Comparison of ENCODE assay signal across 9 cellular contexts in the genomic region with DNA sequence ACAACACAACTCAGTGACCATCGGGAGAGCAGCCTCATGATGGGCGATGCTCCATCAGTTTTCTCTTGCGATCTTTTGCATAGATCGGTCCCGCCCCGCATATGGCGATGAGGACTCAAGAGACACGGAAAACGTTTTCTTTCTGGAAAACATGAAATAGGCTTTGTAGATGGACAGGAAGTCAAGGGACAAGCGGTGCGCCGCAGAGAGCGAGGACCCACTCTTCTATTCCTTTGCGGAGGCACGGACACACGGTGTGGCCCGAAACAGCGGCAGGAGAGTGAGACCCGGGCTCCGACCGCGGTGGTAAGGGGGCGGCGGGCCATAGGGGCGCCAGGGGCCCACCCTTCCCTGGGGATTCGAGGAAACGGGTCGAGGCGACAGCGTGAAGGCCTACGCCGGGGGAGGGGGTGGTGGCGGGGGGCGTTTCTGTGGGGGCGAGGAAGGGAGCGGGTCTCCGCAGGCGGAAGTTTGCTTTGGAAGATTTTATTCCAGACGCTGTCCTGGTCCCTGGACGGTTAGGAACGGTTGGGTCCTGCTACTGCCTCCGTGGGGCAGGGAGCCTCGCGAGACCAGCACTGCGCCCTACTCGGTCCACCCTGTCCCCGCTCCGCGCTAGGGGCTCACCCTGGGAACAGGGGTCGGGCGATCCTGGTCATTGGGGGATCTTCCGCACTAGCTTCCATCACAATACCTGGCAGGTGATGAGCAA. TPM values are rescaled to one million over a fixed set of nuclear protein-coding genes. Genes with fewer than 3 reads are reported as not detected.
A peak's percentile ranks its signal among the peaks of the same experiment; 100 is the strongest.
DNase-seq lines count a peak whose midpoint lies in the region; ATAC-seq, FAIRE-seq and TF ChIP-seq lines count a peak whose summit lies in the region.
"Had no signal": no experiment of that assay in that cellular context is flagged by ENCODE, and none has a peak within 500 bp of the region (broad histone marks: within the 10 kb centered on the region; RNA-seq: fewer than 3 reads in every experiment).

No MANE protein-coding gene starts in this region.

- peak overlapping the region; percentile 95 for H3K4me2 ChIP-seq in A549

- H3K4me3 ChIP-seq in A549 (peak overlapping the region; percentile 90), ascending aorta (peak overlapping the region; percentile 63 to 92)

- CTCF ChIA-PET in A549 (lab: Yijun Ruan, JAX), result interaction anchor here (0.6 to 2.1 kb wide), 4 partner anchors 11 to 363 kb away, joined by 3 to 6 read pairs (median 4); partner anchors contain the start of gene MRPL9

- H3K27ac Mint-ChIP-seq in stimulated activated naive CD8-positive, alpha-beta T cell treated with anti-CD3 and anti-CD28 coated beads, Interleukin-15, Interleukin-2, amounts not matched to agents 100 ng/mL and 50 ng/mL, for 24 hours, result peak overlapping the region; percentile 90

- no peaks in the 10 kb centered on the region for H3K36me3 Mint-ChIP-seq in stimulated activated naive CD8-positive, alpha-beta T cell treated with anti-CD3 and anti-CD28 coated beads, Interleukin-15, Interleukin-2, amounts not matched to agents 100 ng/mL and 50 ng/mL, for 24 hours (ENCODE audit: low read depth)

- H3K27me3 ChIP-seq in ascending aorta, result no peaks in the 10 kb centered on the region

- H3K27ac ChIP-seq in A549, result peak overlapping the region; percentile 65 to 82
- peak overlapping the region; percentile 20 to 56 for H3K27ac ChIP-seq in ascending aorta

- peaks cover 26% of the 10 kb centered on the region for H3K4me1 Mint-ChIP-seq in stimulated activated naive CD8-positive, alpha-beta T cell treated with anti-CD3 and anti-CD28 coated beads, Interleukin-15, Interleukin-2, amounts not matched to agents 100 ng/mL and 50 ng/mL, for 24 hours (ENCODE audit: low read depth)

- DNase-seq in A549 (ENCODE audit: low read depth in 1 of 2, low spot score in 1 of 2), result peak; percentile 22 to 74
- DNase-seq in NCI-H2107 treated with DMSO at 0.1 percent for 48 hours (lab: John Stamatoyannopoulos, UW; ENCODE audit: unreplicated experiment), result peak; percentile 22
- DNase-seq in ascending aorta (ENCODE audit: low spot score in 2 of 2), result no peak
- peak; percentile 71 for DNase-seq in islet precursor cell

- TF ChIP-seq CTCF in A549 (IDR thresholded peaks at IDR 0.05), result no peak
- TF ChIP-seq CTCF in ascending aorta (IDR thresholded peaks at IDR 0.05), result no peak

- no peak for FAIRE-seq in A549 (lab: Jason Lieb, UNC)

- intact Hi-C loops in ascending aorta (cut with DNase I), result no loop called here

- POLR2A ChIA-PET in A549 (lab: Yijun Ruan, JAX), result interaction anchor here (1.0 kb wide), 1 partner anchor 11 kb away, joined by 3 read pairs; no protein-coding TSS in a partner anchor

- no peaks in the 10 kb centered on the region for H3K9me3 Mint-ChIP-seq in stimulated activated naive CD8-positive, alpha-beta T cell treated with anti-CD3 and anti-CD28 coated beads, Interleukin-15, Interleukin-2, amounts not matched to agents 100 ng/mL and 50 ng/mL, for 24 hours

- H3K9me3 ChIP-seq in A549, result no peaks in the 10 kb centered on the region
- no peaks in the 10 kb centered on the region for H3K9me3 ChIP-seq in ascending aorta

- no peak for TF ChIP-seq POLR2A in A549 (IDR thresholded peaks at IDR 0.05; ENCODE audit: low read length)

- TF ChIP-seq RAD21 in A549 (conservative IDR thresholded peaks at IDR 0.05 in 1 of 2, IDR thresholded peaks at IDR 0.05 in 1 of 2), result no peak

- ATAC-seq in A549 (peak; percentile 60 to 63), GM18909 (IDR thresholded peaks at IDR 0.05; ENCODE audit: poor library complexity, unreplicated experiment) (peak; percentile 5), GM18870 (IDR thresholded peaks at IDR 0.05; ENCODE audit: unreplicated experiment) (no peak), HG02852 (IDR thresholded peaks at IDR 0.05; ENCODE audit: unreplicated experiment) (no peak)

- H3K4me1 ChIP-seq in A549, result 0 out of 3 replicates have a peak, but pooled peaks cover 4% of the 10 kb centered on the region
- no peaks in the 10 kb centered on the region for H3K4me1 ChIP-seq in ascending aorta

- H3K36me3 ChIP-seq in ascending aorta, result no peaks in the 10 kb centered on the region

- WGBS in A549 (ENCODE audit: missing lambda C conversion rate), result 1% methylated on average over 27 of the region's 52 CpGs

- no peak for TF ChIP-seq EP300 in A549 (IDR thresholded peaks at IDR 0.05)

- H3K4me3 Mint-ChIP-seq in stimulated activated naive CD8-positive, alpha-beta T cell treated with anti-CD3 and anti-CD28 coated beads, Interleukin-15, Interleukin-2, amounts not matched to agents 100 ng/mL and 50 ng/mL, for 24 hours, result peak overlapping the region; percentile 96

- no peaks in the 10 kb centered on the region for H3K27me3 Mint-ChIP-seq in stimulated activated naive CD8-positive, alpha-beta T cell treated with anti-CD3 and anti-CD28 coated beads, Interleukin-15, Interleukin-2, amounts not matched to agents 100 ng/mL and 50 ng/mL, for 24 hours

TF ChIP-seq in A549, 52 proteins besides CTCF, POLR2A, EP300 and RAD21:
- no peak for TF ChIP-seq CHD4 (IDR thresholded peaks at IDR 0.05; ENCODE audit: borderline replicate concordance)
- TF ChIP-seq, protein P1, sequence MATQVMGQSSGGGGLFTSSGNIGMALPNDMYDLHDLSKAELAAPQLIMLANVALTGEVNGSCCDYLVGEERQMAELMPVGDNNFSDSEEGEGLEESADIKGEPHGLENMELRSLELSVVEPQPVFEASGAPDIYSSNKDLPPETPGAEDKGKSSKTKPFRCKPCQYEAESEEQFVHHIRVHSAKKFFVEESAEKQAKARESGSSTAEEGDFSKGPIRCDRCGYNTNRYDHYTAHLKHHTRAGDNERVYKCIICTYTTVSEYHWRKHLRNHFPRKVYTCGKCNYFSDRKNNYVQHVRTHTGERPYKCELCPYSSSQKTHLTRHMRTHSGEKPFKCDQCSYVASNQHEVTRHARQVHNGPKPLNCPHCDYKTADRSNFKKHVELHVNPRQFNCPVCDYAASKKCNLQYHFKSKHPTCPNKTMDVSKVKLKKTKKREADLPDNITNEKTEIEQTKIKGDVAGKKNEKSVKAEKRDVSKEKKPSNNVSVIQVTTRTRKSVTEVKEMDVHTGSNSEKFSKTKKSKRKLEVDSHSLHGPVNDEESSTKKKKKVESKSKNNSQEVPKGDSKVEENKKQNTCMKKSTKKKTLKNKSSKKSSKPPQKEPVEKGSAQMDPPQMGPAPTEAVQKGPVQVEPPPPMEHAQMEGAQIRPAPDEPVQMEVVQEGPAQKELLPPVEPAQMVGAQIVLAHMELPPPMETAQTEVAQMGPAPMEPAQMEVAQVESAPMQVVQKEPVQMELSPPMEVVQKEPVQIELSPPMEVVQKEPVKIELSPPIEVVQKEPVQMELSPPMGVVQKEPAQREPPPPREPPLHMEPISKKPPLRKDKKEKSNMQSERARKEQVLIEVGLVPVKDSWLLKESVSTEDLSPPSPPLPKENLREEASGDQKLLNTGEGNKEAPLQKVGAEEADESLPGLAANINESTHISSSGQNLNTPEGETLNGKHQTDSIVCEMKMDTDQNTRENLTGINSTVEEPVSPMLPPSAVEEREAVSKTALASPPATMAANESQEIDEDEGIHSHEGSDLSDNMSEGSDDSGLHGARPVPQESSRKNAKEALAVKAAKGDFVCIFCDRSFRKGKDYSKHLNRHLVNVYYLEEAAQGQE (IDR thresholded peaks at IDR 0.05), result peak; percentile 75
- peak; percentile 55; the same call in 1 of the 2 replicates for TF ChIP-seq RNF2 (IDR thresholded peaks at IDR 0.05; ENCODE audit: borderline replicate concordance, low read depth)
- TF ChIP-seq CHD2 (IDR thresholded peaks at IDR 0.05; ENCODE audit: low read length, partially characterized antibody), result peak; percentile 84
- 0 out of 2 replicates have a peak, but pooled peaks have one; percentile 3 for TF ChIP-seq TP53 (CRISPR knock-in tag; IDR thresholded peaks at IDR 0.05)
- TF ChIP-seq PHF8 (IDR thresholded peaks at IDR 0.05; ENCODE audit: borderline replicate concordance, low read depth), result peak; percentile 67; the same call in 1 of the 2 replicates
- no peak for TF ChIP-seq FOXS1 (CRISPR knock-in tag; IDR thresholded peaks at IDR 0.05)

RNA-seq across cellular contexts. Expression of gene TDRKH, which starts 0.8 kb away (rescaled TPM):
- polyA plus RNA-seq in A549 (2011; rRNA removed) (7.7 and 10.2 TPM in 2 replicates), A549 (2017; fragmentation: RNase III; extraction: RNeasy Plus Mini Kit Qiagen cat#74134 plus additional on column Dnase treatment) (7.9 to 8.8 TPM (median 8.4 TPM) in 3 replicates)
- 3.7 and 4.7 TPM in 2 replicates for polyA plus RNA-seq in A549 (2012; cell fraction: cytosol; rRNA removed)
- 2.6 and 4.3 TPM in 2 replicates for polyA plus RNA-seq in A549 (2012; cell fraction: nucleus; rRNA removed)
- polyA minus RNA-seq in A549 (2011; rRNA and poly(A)+ RNA removed), result 5.5 and 5.7 TPM in 2 replicates
- 1.5 TPM for total RNA-seq in ascending aorta

RNA-seq across cellular contexts. Expression of gene LINGO4, which starts 14.1 kb away (rescaled TPM):
- polyA plus RNA-seq in A549 (2011; rRNA removed), result not detected in 2 replicates
- polyA plus RNA-seq in A549 (2012; cell fraction: cytosol; rRNA removed), result not detected in 2 replicates
- polyA plus RNA-seq in A549 (2012; cell fraction: nucleus; rRNA removed), result not detected in 2 replicates
- polyA plus RNA-seq in A549 (2017; fragmentation: RNase III; extraction: RNeasy Plus Mini Kit Qiagen cat#74134 plus additional on column Dnase treatment), result not detected in 3 replicates
- polyA minus RNA-seq in A549 (2011; rRNA and poly(A)+ RNA removed), result not detected in 2 replicates
- total RNA-seq in ascending aorta, result not detected

RNA-seq across cellular contexts. Expression of gene MRPL9, which starts 27.8 kb away (rescaled TPM):
- polyA plus RNA-seq in A549 (2011; rRNA removed), result 120 and 146 TPM in 2 replicates
- polyA plus RNA-seq in A549 (2012; cell fraction: cytosol; rRNA removed), result 95.2 and 97.0 TPM in 2 replicates
- polyA plus RNA-seq in A549 (2012; cell fraction: nucleus; rRNA removed), result 52.7 and 70.7 TPM in 2 replicates
- 84.1 to 88.6 TPM (median 84.6 TPM) in 3 replicates for polyA plus RNA-seq in A549 (2017; fragmentation: RNase III; extraction: RNeasy Plus Mini Kit Qiagen cat#74134 plus additional on column Dnase treatment)
- 77.4 and 78.6 TPM in 2 replicates for polyA minus RNA-seq in A549 (2011; rRNA and poly(A)+ RNA removed)
- total RNA-seq in ascending aorta, result 64.8 TPM

RNA-seq across cellular contexts. Expression of gene RORC, which starts 40.5 kb away (rescaled TPM):
- 0.24 and 0.25 TPM in 2 replicates for polyA plus RNA-seq in A549 (2011; rRNA removed)
- polyA plus RNA-seq in A549 (2012; cell fraction: cytosol; rRNA removed), result 0.01 and 0.03 TPM in 2 replicates
- polyA plus RNA-seq in A549 (2012; cell fraction: nucleus; rRNA removed), result 0.07 and 0.09 TPM in 2 replicates
- polyA plus RNA-seq in A549 (2017; fragmentation: RNase III; extraction: RNeasy Plus Mini Kit Qiagen cat#74134 plus additional on column Dnase treatment), result 0.06 TPM in 1 of 3 replicates, not detected in the others
- polyA minus RNA-seq in A549 (2011; rRNA and poly(A)+ RNA removed), result 0.29 and 0.58 TPM in 2 replicates
- not detected for total RNA-seq in ascending aorta

RNA-seq across cellular contexts. Expression of gene C2CD4D, which starts 48.5 kb away (rescaled TPM):
- polyA plus RNA-seq in A549 (2011; rRNA removed) (not detected in 2 replicates), A549 (2017; fragmentation: RNase III; extraction: RNeasy Plus Mini Kit Qiagen cat#74134 plus additional on column Dnase treatment) (not detected in 3 replicates)
- polyA plus RNA-seq in A549 (2012; cell fraction: cytosol; rRNA removed), result not detected in 2 replicates
- polyA plus RNA-seq in A549 (2012; cell fraction: nucleus; rRNA removed), result not detected in 2 replicates
- polyA minus RNA-seq in A549 (2011; rRNA and poly(A)+ RNA removed), result not detected in 2 replicates
- not detected for total RNA-seq in ascending aorta
- total RNA-seq: renal cortical epithelial cell had no signal

Comparison
In these comparisons a context has a peak if more than half of its experiments do, and no peak if none do; other contexts are left out.
1. ATAC-seq: peak in A549 (2 of 2) and GM18909 (single experiment); none in GM18870 (single experiment) and HG02852 (single experiment).
2. DNase-seq: peak in A549 (2 of 2), NCI-H2107 treated with DMSO at 0.1 percent for 48 hours (single experiment) and islet precursor cell (single experiment); none in ascending aorta (0 of 2).